ENCODE assay signal across 13 cellular contexts in the genomic region with DNA sequence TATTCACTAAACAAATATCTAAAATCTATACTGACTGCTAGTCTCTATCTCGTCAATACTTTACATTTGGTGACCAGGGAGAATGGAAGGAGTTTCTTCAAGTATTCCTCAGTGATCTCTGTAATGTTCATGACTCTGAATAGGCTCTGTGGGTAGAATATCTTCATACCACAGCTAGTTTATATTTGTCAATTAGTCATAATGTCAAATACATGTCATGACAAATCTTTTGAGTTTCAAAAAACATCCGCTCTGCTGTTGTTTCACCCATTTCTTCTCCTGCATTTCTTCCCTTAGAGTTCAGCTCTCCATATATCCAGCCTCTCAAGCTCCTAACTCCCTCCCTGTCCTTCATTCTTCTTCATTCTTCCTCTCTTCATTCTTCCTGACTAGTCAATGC.
DNase-seq lines count a peak whose midpoint lies in the region; ATAC-seq, FAIRE-seq and TF ChIP-seq lines count a peak whose summit lies in the region.
"Had no signal": no experiment of that assay in that cellular context is flagged by ENCODE, and none has a peak within 500 bp of the region (broad histone marks: within the 10 kb centered on the region; RNA-seq: fewer than 3 reads in every experiment).

No MANE protein-coding gene starts in this region.

- H3K27me3 Mint-ChIP-seq in progenitor cell of endocrine pancreas = no peaks in the 10 kb centered on the region

- no peaks in the 10 kb centered on the region for H3K36me3 Mint-ChIP-seq in progenitor cell of endocrine pancreas (ENCODE audit: insufficient read depth)
- H3K36me3 Mint-ChIP-seq: activated naive CD8-positive, alpha-beta T cell had no signal

- no peak overlapping the region for H3K9ac ChIP-seq in fibroblast of lung (ENCODE audit: insufficient read depth, low read length)
- H3K9ac ChIP-seq in parathyroid adenoma = no peak overlapping the region

- H3K27me3 ChIP-seq in RWPE2 (ENCODE audit: insufficient read depth, poor library complexity, severe bottlenecking) (no peaks in the 10 kb centered on the region), fibroblast of lung (ENCODE audit: control insufficient read depth, insufficient read depth, low read length) (no peaks in the 10 kb centered on the region), parathyroid adenoma (ENCODE audit: control insufficient read depth, insufficient read depth, low read length) (no peaks in the 10 kb centered on the region)
- H3K27me3 ChIP-seq: left lung had no signal

- H3K9me3 Mint-ChIP-seq in progenitor cell of endocrine pancreas (ENCODE audit: low read depth) = no peaks in the 10 kb centered on the region
- H3K9me3 Mint-ChIP-seq: activated T-cell treated with anti-CD3 and anti-CD28 coated beads, Interleukin-2, amount 50 U/mL, for 4 hours had no signal

- DNase-seq in H54 (ENCODE audit: insufficient read length, low spot score) (no peak), RWPE2 (ENCODE audit: low spot score) (no peak), fibroblast of lung (ENCODE audit: low read depth in 2 of 2) (peak in 1 of 2 donors; percentile 1), AML-193 (lab: John Stamatoyannopoulos, UW) (no peak), progenitor cell of endocrine pancreas (ENCODE audit: low spot score, unreplicated experiment) (no peak)
- DNase-seq: activated T-cell treated with anti-CD3 and anti-CD28 coated beads, Interleukin-2, amount 50 U/mL, for 4 hours; effector CD8-positive, alpha-beta T cell had no signal

- H3K9me3 ChIP-seq in RWPE2 (ENCODE audit: severe bottlenecking) (no peaks in the 10 kb centered on the region), fibroblast of lung (ENCODE audit: control insufficient read depth, insufficient read depth, low read depth, low read length) (no peaks in the 10 kb centered on the region), parathyroid adenoma (ENCODE audit: control insufficient read depth, low read length) (no peaks in the 10 kb centered on the region)
- H3K9me3 ChIP-seq: Caco-2, left lung had no signal

- H2AFZ ChIP-seq in fibroblast of lung (ENCODE audit: low read length) = peak overlapping the region; percentile 25
- peak overlapping the region; percentile 74 for H2AFZ ChIP-seq in parathyroid adenoma

- H3K4me3 ChIP-seq in RWPE2 (ENCODE audit: severe bottlenecking) (no peak overlapping the region), fibroblast of lung (replicated peaks in 1 of 4; ENCODE audit: control extremely low read depth in 1 of 4, insufficient read depth in 1 of 4, low read depth in 3 of 4, low read length in 4 of 4) (no peak overlapping the region), parathyroid adenoma (ENCODE audit: low read depth, low read length) (no peak overlapping the region)
- H3K4me3 ChIP-seq: left lung, skin epidermis had no signal

- H3K4me1 Mint-ChIP-seq in progenitor cell of endocrine pancreas (ENCODE audit: low read depth) = peaks cover 13% of the 10 kb centered on the region

- H4K20me1 ChIP-seq in fibroblast of lung (ENCODE audit: control insufficient read depth, extremely low read depth, insufficient read depth, low read length) = no peaks in the 10 kb centered on the region

- H3K4me2 ChIP-seq in fibroblast of lung (ENCODE audit: extremely low read depth, insufficient read depth, low read length) (no peak overlapping the region), parathyroid adenoma (ENCODE audit: low read length) (no peak overlapping the region)

- ATAC-seq in RWPE2 (ENCODE audit: low read depth) (peak; percentile 63), GM18858 (IDR thresholded peaks at IDR 0.05; ENCODE audit: unreplicated experiment) (no peak)

- no peak overlapping the region for H3K27ac Mint-ChIP-seq in progenitor cell of endocrine pancreas
- H3K27ac Mint-ChIP-seq: activated naive CD8-positive, alpha-beta T cell had no signal

- peaks cover 8% of the 10 kb centered on the region for H3K4me1 ChIP-seq in RWPE2 (ENCODE audit: insufficient read depth, poor library complexity, severe bottlenecking)
- H3K4me1 ChIP-seq in fibroblast of lung (ENCODE audit: control insufficient read depth, extremely low read depth, insufficient read depth, low read length) = no peaks in the 10 kb centered on the region
- no peaks in the 10 kb centered on the region for H3K4me1 ChIP-seq in parathyroid adenoma
- H3K4me1 ChIP-seq: Caco-2, left lung had no signal

- H3K79me2 ChIP-seq in fibroblast of lung (ENCODE audit: control insufficient read depth, insufficient read depth, low read length) = no peaks in the 10 kb centered on the region
- no peaks in the 10 kb centered on the region for H3K79me2 ChIP-seq in parathyroid adenoma

- H3K4me3 Mint-ChIP-seq in progenitor cell of endocrine pancreas (ENCODE audit: low read depth) = no peak overlapping the region
- H3K4me3 Mint-ChIP-seq: activated naive CD8-positive, alpha-beta T cell; activated T-cell treated with anti-CD3 and anti-CD28 coated beads, Interleukin-2, amount 50 U/mL, for 4 hours had no signal

- TF ChIP-seq CTCF in RWPE2 (IDR thresholded peaks at IDR 0.05; ENCODE audit: poor library complexity, severe bottlenecking) (no peak), fibroblast of lung (conservative IDR thresholded peaks at IDR 0.05 in 1 of 2, IDR thresholded peaks at IDR 0.05 in 1 of 2; ENCODE audit: low read depth in 1 of 2, low read length in 2 of 2) (no peak), parathyroid adenoma (IDR thresholded peaks at IDR 0.05) (no peak), progenitor cell of endocrine pancreas (IDR thresholded peaks at IDR 0.05; ENCODE audit: unreplicated experiment) (no peak)

- H3K36me3 ChIP-seq in RWPE2 (ENCODE audit: low read depth) = no peaks in the 10 kb centered on the region
- no peaks in the 10 kb centered on the region for H3K36me3 ChIP-seq in fibroblast of lung (ENCODE audit: control insufficient read depth, insufficient read depth, low read length)
- no peaks in the 10 kb centered on the region for H3K36me3 ChIP-seq in parathyroid adenoma (ENCODE audit: control insufficient read depth, insufficient read depth, low read length)
- H3K36me3 ChIP-seq: left lung had no signal

- no peak for TF ChIP-seq POLR2A in H54 (IDR thresholded peaks at IDR 0.05; ENCODE audit: low read depth, low read length)

- H3K27ac ChIP-seq in RWPE2 (ENCODE audit: poor library complexity, severe bottlenecking) = no peak overlapping the region
- no peak overlapping the region for H3K27ac ChIP-seq in fibroblast of lung (ENCODE audit: insufficient read depth, low read length)
- H3K27ac ChIP-seq in parathyroid adenoma = no peak overlapping the region
- H3K27ac ChIP-seq: left lung, skin epidermis had no signal

- FAIRE-seq in H54 (lab: Jason Lieb, UNC) = peak; percentile 6
